In the genomic region with DNA sequence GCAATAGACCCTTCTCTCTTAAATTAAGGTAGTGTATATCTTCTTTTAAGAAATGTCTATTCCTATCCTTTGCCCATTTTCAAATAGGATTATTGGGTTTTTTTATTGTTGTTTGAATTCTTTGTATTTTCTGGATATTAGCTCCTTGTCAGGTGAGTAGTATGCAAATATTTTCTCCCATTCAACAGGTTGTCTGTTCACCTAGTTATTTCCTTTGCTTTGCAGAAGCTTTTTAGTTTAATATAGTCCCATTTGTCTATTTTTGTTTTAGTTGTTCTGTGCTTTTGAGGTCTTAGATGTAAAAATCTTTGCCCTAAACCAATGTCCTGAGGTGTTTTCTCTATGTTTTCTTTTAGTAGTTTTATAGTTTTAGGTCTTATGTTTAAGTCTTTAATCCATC, we compare ENCODE assay signal across 27 cellular contexts.
"Had no signal": no experiment of that assay in that cellular context is flagged by ENCODE, and none has a peak within 500 bp of the region (broad histone marks: within the 10 kb centered on the region; RNA-seq: fewer than 3 reads in every experiment).

No MANE protein-coding gene starts in this region.

- H3K9me3 Mint-ChIP-seq: dendritic cell treated with granulocyte-macrophage colony-stimulating factor and Interleukin-4, amounts not matched to agents 40 ng/mL and 50 ng/mL, for 4 days; effector memory CD8-positive, alpha-beta T cell; endodermal cell had no signal

- DNase-seq: colonic mucosa; cortex of kidney; dermis blood vessel endothelial cell; dorsolateral prefrontal cortex; effector CD4-positive, alpha-beta T cell; effector CD8-positive, alpha-beta T cell; effector memory CD4-positive, alpha-beta T cell; effector memory CD8-positive, alpha-beta T cell; endodermal cell; erythroblast; esophagus squamous epithelium; foreskin fibroblast; foreskin keratinocyte; foreskin melanocyte; gastrocnemius medialis; glutamatergic neuron; head of caudate nucleus; heart left ventricle had no signal

- H3K36me3 ChIP-seq: colonic mucosa, esophagus muscularis mucosa, esophagus squamous epithelium, gastrocnemius medialis, gastroesophageal sphincter, heart left ventricle had no signal

- FAIRE-seq: endometrium, endothelial cell of umbilical vein, frontal cortex had no signal

- H3K4me1 ChIP-seq: colonic mucosa, esophagus squamous epithelium, gastrocnemius medialis had no signal

- H3K27me3 Mint-ChIP-seq: dendritic cell treated with granulocyte-macrophage colony-stimulating factor and Interleukin-4, amounts not matched to agents 40 ng/mL and 50 ng/mL, for 4 days; effector memory CD8-positive, alpha-beta T cell had no signal

- H3K4me3 ChIP-seq: colonic mucosa, coronary artery, dorsolateral prefrontal cortex, esophagus muscularis mucosa, esophagus squamous epithelium, gastrocnemius medialis, gastroesophageal sphincter, heart left ventricle had no signal

- H3K9me3 ChIP-seq: colonic mucosa, esophagus muscularis mucosa, esophagus squamous epithelium, gastrocnemius medialis, gastroesophageal sphincter, heart left ventricle had no signal

- ATAC-seq: effector memory CD8-positive, alpha-beta T cell; esophagus mucosa; foreskin keratinocyte; gastrocnemius medialis; gastroesophageal sphincter; heart left ventricle had no signal

- H3K27ac ChIP-seq: colonic mucosa, coronary artery, dorsolateral prefrontal cortex, epithelial cell of prostate, esophagus muscularis mucosa, esophagus squamous epithelium, foreskin keratinocyte, gastrocnemius medialis, gastroesophageal sphincter, heart left ventricle had no signal

- H3K27ac Mint-ChIP-seq: dendritic cell treated with granulocyte-macrophage colony-stimulating factor and Interleukin-4, amounts not matched to agents 40 ng/mL and 50 ng/mL, for 4 days; effector memory CD8-positive, alpha-beta T cell; endodermal cell had no signal

- H3K4me3 Mint-ChIP-seq: dendritic cell treated with granulocyte-macrophage colony-stimulating factor and Interleukin-4, amounts not matched to agents 40 ng/mL and 50 ng/mL, for 4 days; effector memory CD8-positive, alpha-beta T cell; endodermal cell had no signal
